Comparison of ENCODE assay signal across 20 cellular contexts in the genomic region with DNA sequence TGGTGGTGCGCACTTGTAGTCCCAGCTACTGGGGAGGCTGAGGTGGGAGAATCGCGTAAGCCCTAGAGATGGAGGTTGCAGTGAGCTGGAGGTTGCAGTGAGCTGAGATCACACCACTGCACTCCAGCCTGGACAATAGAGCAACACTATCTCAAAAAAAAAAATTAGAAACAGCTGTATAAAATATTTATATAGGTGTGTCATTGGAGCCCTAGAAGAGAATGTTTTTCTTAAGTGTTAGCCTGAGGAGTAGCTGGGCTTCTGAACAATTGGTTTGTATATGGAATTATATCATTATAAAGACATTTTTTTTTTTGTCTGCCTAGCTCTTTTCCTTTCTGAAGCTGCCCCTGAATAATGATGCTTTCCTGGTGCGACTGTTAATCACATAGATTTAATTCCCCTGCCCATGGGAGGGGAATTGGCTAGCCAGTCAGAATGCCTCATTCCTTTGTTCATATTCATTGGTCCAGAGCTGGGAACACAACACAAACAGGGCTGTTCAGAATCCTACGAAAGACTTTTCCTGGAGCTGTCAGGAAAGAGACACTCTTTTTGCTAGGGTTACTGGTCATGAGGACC.
"Had no signal": no experiment of that assay in that cellular context is flagged by ENCODE, and none has a peak within 500 bp of the region (broad histone marks: within the 10 kb centered on the region; RNA-seq: fewer than 3 reads in every experiment).

No MANE protein-coding gene starts in this region.

- H3K9me3 ChIP-seq: mucosa of descending colon, pancreas, right lobe of liver, stomach had no signal

- H3K27ac Mint-ChIP-seq: activated CD4-positive, alpha-beta memory T cell treated with anti-CD3 and anti-CD28 coated beads, Interleukin-2, amount 10 ng/mL, durations not matched to agents 7 days and 5 days; activated CD8-positive, alpha-beta memory T cell treated with anti-CD3 and anti-CD28 coated beads, Interleukin-2, amount 10 ng/mL, durations not matched to agents 7 days and 5 days; activated naive CD8-positive, alpha-beta T cell; memory B cell; naive B cell; stimulated activated effector memory CD8-positive, alpha-beta T cell treated with anti-CD3 and anti-CD28 coated beads, Interleukin-12 subunit alpha, Interleukin-12 subunit beta, amount 100 ng/mL, for 72 hours had no signal

- H3K36me3 ChIP-seq: cardiac muscle cell, right lobe of liver, stomach had no signal

- H3K4me1 ChIP-seq: pancreas, stomach had no signal

- H3K36me3 Mint-ChIP-seq: memory B cell; naive B cell; stimulated activated effector memory CD8-positive, alpha-beta T cell treated with anti-CD3 and anti-CD28 coated beads, Interleukin-12 subunit alpha, Interleukin-12 subunit beta, amount 100 ng/mL, for 72 hours had no signal

- DNase-seq: activated CD4-positive, alpha-beta memory T cell treated with anti-CD3 and anti-CD28 coated beads, Interleukin-2, amount 10 ng/mL, durations not matched to agents 7 days and 5 days; activated CD4-positive, alpha-beta T cell treated with anti-CD3 and anti-CD28 coated beads for 48 hours; activated CD4-positive, CD25-positive, alpha-beta regulatory T cell; activated CD8-positive, alpha-beta memory T cell treated with anti-CD3 and anti-CD28 coated beads, Interleukin-2, amount 10 ng/mL, durations not matched to agents 7 days and 5 days; amniotic stem cell; dermis blood vessel endothelial cell; effector memory CD4-positive, alpha-beta T cell; mucosa of descending colon; naive B cell; pancreas; right lobe of liver; stimulated activated CD4-positive, alpha-beta T cell treated with anti-CD3 and anti-CD28 coated beads, Interleukin-4, amount 100 ng/mL, for 1 hour; stomach; T-helper 9 cell had no signal

- H3K4me2 ChIP-seq: smooth muscle cell had no signal

- H3K9me3 Mint-ChIP-seq: memory B cell had no signal

- H3K27ac ChIP-seq: cardiac muscle cell, epithelial cell of prostate, pancreas, right lobe of liver, stomach had no signal

- H3K4me3 ChIP-seq: cardiac muscle cell, mucosa of descending colon, pancreas, right lobe of liver, smooth muscle cell, stomach had no signal

- H3K4me3 Mint-ChIP-seq: activated CD4-positive, alpha-beta memory T cell treated with anti-CD3 and anti-CD28 coated beads, Interleukin-2, amount 10 ng/mL, durations not matched to agents 7 days and 5 days; activated CD8-positive, alpha-beta memory T cell treated with anti-CD3 and anti-CD28 coated beads, Interleukin-2, amount 10 ng/mL, durations not matched to agents 7 days and 5 days; activated naive CD8-positive, alpha-beta T cell; memory B cell; naive B cell; stimulated activated effector memory CD8-positive, alpha-beta T cell treated with anti-CD3 and anti-CD28 coated beads, Interleukin-12 subunit alpha, Interleukin-12 subunit beta, amount 100 ng/mL, for 72 hours had no signal

- H3K27me3 Mint-ChIP-seq: activated CD4-positive, alpha-beta memory T cell treated with anti-CD3 and anti-CD28 coated beads, Interleukin-2, amount 10 ng/mL, durations not matched to agents 7 days and 5 days; activated naive CD8-positive, alpha-beta T cell; memory B cell; naive B cell had no signal

- H3K27me3 ChIP-seq: cardiac muscle cell, pancreas, right lobe of liver, stomach had no signal

- H3K4me1 Mint-ChIP-seq: memory B cell, naive B cell had no signal

- ATAC-seq: activated CD8-positive, alpha-beta memory T cell treated with anti-CD3 and anti-CD28 coated beads, Interleukin-2, amount 10 ng/mL, durations not matched to agents 7 days and 5 days; mucosa of descending colon; pancreas; right lobe of liver; stimulated activated effector memory CD8-positive, alpha-beta T cell treated with anti-CD3 and anti-CD28 coated beads, Interleukin-12 subunit alpha, Interleukin-12 subunit beta, amount 100 ng/mL, for 72 hours had no signal
